Comparison of ENCODE assay signal across 11 cellular contexts in the genomic region with DNA sequence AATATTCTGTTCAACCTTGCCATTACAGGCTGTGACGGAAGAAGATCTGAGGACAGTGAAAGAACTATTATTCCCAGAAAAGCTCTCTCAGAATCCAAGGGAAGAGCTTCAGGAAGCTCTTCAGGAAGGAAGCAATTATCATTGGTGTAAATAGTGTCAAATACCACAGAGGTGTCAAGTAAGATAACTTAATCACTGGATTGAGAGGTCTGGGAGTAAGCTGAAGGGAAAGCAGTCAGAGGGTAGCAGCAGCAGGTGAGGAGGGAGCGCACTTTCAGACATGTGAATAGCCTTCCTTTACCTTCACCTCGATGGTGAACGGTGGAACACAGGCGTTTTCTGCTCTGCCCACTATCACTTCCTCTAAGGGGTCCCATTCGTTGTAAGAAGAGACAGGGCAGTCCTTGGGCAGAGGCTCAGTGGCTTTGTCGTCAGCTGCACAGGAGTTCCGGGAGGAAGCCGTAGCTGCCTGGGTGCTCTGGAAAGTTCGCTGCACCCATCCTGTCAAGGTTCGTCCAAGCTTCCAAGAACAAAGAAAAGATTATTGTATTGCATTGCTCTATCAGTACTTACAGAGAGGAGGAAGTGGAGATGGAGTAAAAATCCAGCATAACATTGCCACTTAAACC. TPM values are rescaled to one million over a fixed set of nuclear protein-coding genes. Genes with fewer than 3 reads are reported as not detected.
DNase-seq lines count a peak whose midpoint lies in the region; ATAC-seq and TF ChIP-seq lines count a peak whose summit lies in the region.
"Had no signal": no experiment of that assay in that cellular context is flagged by ENCODE, and none has a peak within 500 bp of the region (broad histone marks: within the 10 kb centered on the region; RNA-seq: fewer than 3 reads in every experiment).

No MANE protein-coding gene starts in this region.

- H3K27me3 Mint-ChIP-seq in T-helper 1 cell treated with Interleukin-12 subunit alpha and Interleukin-12 subunit beta and Interleukin-4 antibody, amounts not matched to agents 30 μg/mL and 1 μg/mL, for 36 hours (ENCODE audit: low read depth): peaks cover 79% of the 10 kb centered on the region
- H3K27me3 Mint-ChIP-seq in naive B cell: peaks cover 0 to 43% (median 37%) of the 10 kb centered on the region in 3 donors
- H3K27me3 Mint-ChIP-seq in activated T-cell treated with anti-CD3 and anti-CD28 coated beads, Interleukin-2, amount 50 U/mL, for 72 hours (ENCODE audit: low read depth): peaks cover 51% of the 10 kb centered on the region

- intact Hi-C loops in dorsolateral prefrontal cortex (cut with DNase I): loop anchor here (5.0 to 10.0 kb wide), 4 partner anchors 49 to 174 kb away; no protein-coding TSS in a partner anchor

- no peaks in the 10 kb centered on the region for H3K9me3 Mint-ChIP-seq in T-helper 1 cell treated with Interleukin-12 subunit alpha and Interleukin-12 subunit beta and Interleukin-4 antibody, amounts not matched to agents 30 μg/mL and 1 μg/mL, for 36 hours
- H3K9me3 Mint-ChIP-seq in naive B cell: no peaks in the 10 kb centered on the region
- no peaks in the 10 kb centered on the region for H3K9me3 Mint-ChIP-seq in activated T-cell treated with anti-CD3 and anti-CD28 coated beads, Interleukin-2, amount 50 U/mL, for 72 hours

- peak overlapping the region; percentile 10 to 95 (median 83) for H3K4me3 ChIP-seq in dorsolateral prefrontal cortex

- H3K27ac ChIP-seq in dorsolateral prefrontal cortex (peak overlapping the region in 58 of 59 donors; percentile 19 to 99 (median 96)), temporal lobe (ENCODE audit: low read depth, low read length) (peak overlapping the region; percentile 85)
- H3K27ac ChIP-seq: 22Rv1 had no signal

- H3K27me3 ChIP-seq in dorsolateral prefrontal cortex: no peaks in the 10 kb centered on the region

- H3K36me3 Mint-ChIP-seq in T-helper 1 cell treated with Interleukin-12 subunit alpha and Interleukin-12 subunit beta and Interleukin-4 antibody, amounts not matched to agents 30 μg/mL and 1 μg/mL, for 36 hours (ENCODE audit: low read depth): peaks cover 2% of the 10 kb centered on the region
- peaks cover 6 to 13% of the 10 kb centered on the region in 2 donors for H3K36me3 Mint-ChIP-seq in naive B cell
- H3K36me3 Mint-ChIP-seq in activated T-cell treated with anti-CD3 and anti-CD28 coated beads, Interleukin-2, amount 50 U/mL, for 72 hours (ENCODE audit: insufficient read depth in 2 of 2): no peaks in the 10 kb centered on the region

- TF ChIP-seq CTCF in dorsolateral prefrontal cortex (IDR thresholded peaks at IDR 0.05 in 54 of 56, conservative IDR thresholded peaks at IDR 0.05 in 2 of 56; ENCODE audit: low read depth in 1 of 56, partially characterized antibody in 56 of 56): no peak

- DNase-seq in T-helper 1 cell (no peak), dorsolateral prefrontal cortex (peak in 4 of 10 donors; percentile 20 to 45 (median 31)), naive B cell (peak; percentile 31), SHP77 (lab: John Stamatoyannopoulos, UW) (no peak), amniotic stem cell (lab: John Stamatoyannopoulos, UW) (no peak)
- no peak for DNase-seq in activated T-cell treated with anti-CD3 and anti-CD28 coated beads, Interleukin-2, amount 50 U/mL, for 72 hours
- DNase-seq: Calu3; stimulated activated CD4-positive, alpha-beta T cell treated with anti-CD3 and anti-CD28 coated beads, Interleukin-2, amount 100 ng/mL, for 48 hours had no signal

- no peak overlapping the region for H3K27ac Mint-ChIP-seq in T-helper 1 cell treated with Interleukin-12 subunit alpha and Interleukin-12 subunit beta and Interleukin-4 antibody, amounts not matched to agents 30 μg/mL and 1 μg/mL, for 36 hours
- peak overlapping the region in 2 of 6 donors; percentile 26 to 62 for H3K27ac Mint-ChIP-seq in naive B cell
- no peak overlapping the region for H3K27ac Mint-ChIP-seq in activated T-cell treated with anti-CD3 and anti-CD28 coated beads, Interleukin-2, amount 50 U/mL, for 72 hours

- peaks cover 11% of the 10 kb centered on the region for H3K4me1 Mint-ChIP-seq in T-helper 1 cell treated with Interleukin-12 subunit alpha and Interleukin-12 subunit beta and Interleukin-4 antibody, amounts not matched to agents 30 μg/mL and 1 μg/mL, for 36 hours (ENCODE audit: low read depth)
- peaks cover 18 to 37% (median 19%) of the 10 kb centered on the region in 3 donors for H3K4me1 Mint-ChIP-seq in naive B cell
- peaks cover 16% of the 10 kb centered on the region for H3K4me1 Mint-ChIP-seq in activated T-cell treated with anti-CD3 and anti-CD28 coated beads, Interleukin-2, amount 50 U/mL, for 72 hours (ENCODE audit: low read depth)

- no peak for ATAC-seq in naive B cell (ENCODE audit: low read depth in 2 of 2)
- ATAC-seq in activated T-cell treated with anti-CD3 and anti-CD28 coated beads, Interleukin-2, amount 50 U/mL, for 72 hours (replicated peaks in 1 of 2): no peak

- H3K4me3 Mint-ChIP-seq in T-helper 1 cell treated with Interleukin-12 subunit alpha and Interleukin-12 subunit beta and Interleukin-4 antibody, amounts not matched to agents 30 μg/mL and 1 μg/mL, for 36 hours: peak overlapping the region; percentile 29
- peak overlapping the region; percentile 45 to 94 (median 86) for H3K4me3 Mint-ChIP-seq in naive B cell
- peak overlapping the region in 1 of 2 donors; percentile 54 for H3K4me3 Mint-ChIP-seq in activated T-cell treated with anti-CD3 and anti-CD28 coated beads, Interleukin-2, amount 50 U/mL, for 72 hours

RNA-seq across cellular contexts. Expression of a gene that starts 1.9 kb away (rescaled TPM):
- total RNA-seq in dorsolateral prefrontal cortex (100 to 1,000 TPM; 103 to 309 (median 166) TPM), temporal lobe (120 TPM)
- polyA plus RNA-seq in naive B cell (ENCODE audit: low read depth in 6 of 6): 10 to 100 TPM in 3 of 6 donors, 1 to 10 TPM in 3; 1.9 to 26.7 (median 12.0) TPM
- total RNA-seq in activated T-cell treated with anti-CD3 and anti-CD28 coated beads, Interleukin-2, amount 50 U/mL, for 72 hours: 1 to 10 TPM; 1.2 to 3.3 TPM

Comparison
In these comparisons a context has a peak if more than half of its experiments do, and no peak if none do; other contexts are left out.
1. RNA of a gene that starts 1.9 kb away (total RNA-seq): 103 to 309 TPM in dorsolateral prefrontal cortex and 120 TPM in temporal lobe (single experiment); 1.2 to 3.3 TPM in activated T-cell treated with anti-CD3 and anti-CD28 coated beads, Interleukin-2, amount 50 U/mL, for 72 hours; every median in the first group is over 10 times any median in the second.